20 cellular contexts compared by ENCODE assay signal in the genomic region with DNA sequence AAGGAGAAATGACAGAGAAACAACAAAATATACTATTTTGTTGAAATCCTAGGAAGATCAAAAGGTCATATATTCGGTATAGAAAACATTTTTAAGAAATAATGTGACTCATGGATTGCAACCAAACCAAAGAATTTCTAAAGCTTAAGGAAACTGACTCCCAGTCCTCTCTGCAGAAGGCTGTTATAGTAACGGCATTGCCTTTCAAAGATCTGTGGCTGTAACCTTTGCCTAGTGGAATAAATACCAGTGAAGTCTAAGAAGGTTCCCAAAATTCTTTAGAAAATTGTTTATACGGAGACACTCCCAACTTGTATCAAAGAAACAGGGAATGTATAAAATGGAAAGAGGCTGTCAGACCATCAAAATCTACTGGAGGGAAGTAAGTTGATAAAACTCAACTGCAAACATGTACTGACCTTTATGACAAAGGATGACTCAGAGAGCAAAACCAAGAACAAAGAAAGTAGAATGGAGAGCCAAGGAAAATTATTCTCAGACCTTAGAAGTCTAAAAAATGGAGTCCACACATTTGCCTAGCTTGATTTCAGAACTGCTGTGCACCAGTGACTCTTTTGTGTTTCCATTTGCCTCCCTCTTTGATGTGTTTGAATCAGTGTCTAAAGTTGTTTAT. TPM values are rescaled to one million over a fixed set of nuclear protein-coding genes. Genes with fewer than 3 reads are reported as not detected.
DNase-seq lines count a peak whose midpoint lies in the region; ATAC-seq, FAIRE-seq and TF ChIP-seq lines count a peak whose summit lies in the region.
"Had no signal": no experiment of that assay in that cellular context is flagged by ENCODE, and none has a peak within 500 bp of the region (broad histone marks: within the 10 kb centered on the region; RNA-seq: fewer than 3 reads in every experiment).

No MANE protein-coding gene starts in this region.

- ATAC-seq in A549 (peak; percentile 55 to 70; a peak in 4 of 6 replicates), GM21737 (IDR thresholded peaks at IDR 0.05; ENCODE audit: unreplicated experiment) (no peak)
- ATAC-seq: gastrocnemius medialis, left cardiac atrium had no signal

- peaks cover 14% of the 10 kb centered on the region; the same call in 2 of the 3 replicates for H3K4me1 ChIP-seq in A549
- H3K4me1 ChIP-seq: gastrocnemius medialis, testis had no signal

- peak overlapping the region; percentile 49 to 65; a peak in 4 of 6 replicates for H3K27ac ChIP-seq in A549
- H3K27ac ChIP-seq: gastrocnemius medialis, testis had no signal

- in situ Hi-C loops in astrocyte of the cerebellum (cut with HindIII; ENCODE audit: low sequenced_read_pairs), result no loop called here

- FAIRE-seq in A549 (lab: Jason Lieb, UNC), result no peak
- no peak for FAIRE-seq in HTR-8/SVneo (lab: Jason Lieb, UNC)
- FAIRE-seq: colon had no signal

- H3K4me3 ChIP-seq in A549 (no peak overlapping the region), astrocyte of the cerebellum (ENCODE audit: low read depth, low read length) (no peak overlapping the region)
- H3K4me3 ChIP-seq: gastrocnemius medialis, testis had no signal

- POLR2A ChIA-PET in A549 (lab: Yijun Ruan, JAX), result no interaction called here

- no peak for TF ChIP-seq RAD21 in A549 (conservative IDR thresholded peaks at IDR 0.05 in 1 of 2, IDR thresholded peaks at IDR 0.05 in 1 of 2)

- DNase-seq in A549 (ENCODE audit: low read depth in 1 of 2, low spot score in 1 of 2), result peak in 1 of 2 experiments; percentile 20
- peak; percentile 64 for DNase-seq in HT1080 (ENCODE audit: low read depth)
- peak; percentile 12 for DNase-seq in astrocyte of the cerebellum (ENCODE audit: low read depth)
- peak; percentile 18 for DNase-seq in kidney tubule cell (ENCODE audit: low spot score)
- DNase-seq in activated CD4-positive, CD25-positive, alpha-beta regulatory T cell (lab: John Stamatoyannopoulos, UW), result no peak
- DNase-seq in HTR-8/SVneo (ENCODE audit: insufficient read length, low spot score), result no peak
- no peak for DNase-seq in UCSD-AML1 (lab: John Stamatoyannopoulos, UW; ENCODE audit: unreplicated experiment)
- DNase-seq: activated gamma-delta T cell treated with Interleukin-2 at 50 U/mL for 16 hours; activated T-cell treated with anti-CD3 and anti-CD28 coated beads for 4 hours; anterior cingulate cortex; CD4-positive, alpha-beta memory T cell; DMS153; gastrocnemius medialis; left cardiac atrium; NCI-H187; NCI-H446 treated with DMSO at 0.1 percent for 48 hours; T-helper 1 cell; testis had no signal

- 3% methylated on average over 3 of the region's 3 CpGs for WGBS in A549 (ENCODE audit: missing lambda C conversion rate)

- H3K4me2 ChIP-seq in A549, result peak overlapping the region; percentile 64

- H3K9me3 ChIP-seq in A549, result no peaks in the 10 kb centered on the region
- H3K9me3 ChIP-seq: gastrocnemius medialis, testis had no signal

- TF ChIP-seq POLR2A in A549 (IDR thresholded peaks at IDR 0.05; ENCODE audit: low read length), result no peak

- CTCF ChIA-PET in A549 (lab: Yijun Ruan, JAX), result no interaction called here

- TF ChIP-seq CTCF in A549 (IDR thresholded peaks at IDR 0.05) (no peak), astrocyte of the cerebellum (IDR thresholded peaks at IDR 0.05; ENCODE audit: low read depth, low read length, missing control alignments) (no peak)

- TF ChIP-seq EP300 in A549 (IDR thresholded peaks at IDR 0.05), result no peak

TF ChIP-seq in A549, 52 proteins besides CTCF, POLR2A, EP300 and RAD21:
- TF ChIP-seq TFCP2L1 (CRISPR knock-in tag; IDR thresholded peaks at IDR 0.05) (no peak), GATA3 (IDR thresholded peaks at IDR 0.05; ENCODE audit: borderline replicate concordance) (no peak), HOXB13 (CRISPR knock-in tag; IDR thresholded peaks at IDR 0.05; ENCODE audit: low read depth) (no peak), JUNB (IDR thresholded peaks at IDR 0.05) (no peak), NR3C1 (IDR thresholded peaks at IDR 0.05) (no peak), HDAC2 (IDR thresholded peaks at IDR 0.05) (no peak), KDM1A (IDR thresholded peaks at IDR 0.05; ENCODE audit: low read depth) (no peak), RARB (CRISPR knock-in tag; IDR thresholded peaks at IDR 0.05) (no peak), CEBPB (IDR thresholded peaks at IDR 0.05) (no peak), CHD4 (IDR thresholded peaks at IDR 0.05; ENCODE audit: borderline replicate concordance) (no peak), FOSB (CRISPR knock-in tag; IDR thresholded peaks at IDR 0.05) (no peak)
- TF ChIP-seq, protein P1, sequence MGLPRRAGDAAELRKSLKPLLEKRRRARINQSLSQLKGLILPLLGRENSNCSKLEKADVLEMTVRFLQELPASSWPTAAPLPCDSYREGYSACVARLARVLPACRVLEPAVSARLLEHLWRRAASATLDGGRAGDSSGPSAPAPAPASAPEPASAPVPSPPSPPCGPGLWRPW (IDR thresholded peaks at IDR 0.05), result no peak
- TF ChIP-seq, protein P2, sequence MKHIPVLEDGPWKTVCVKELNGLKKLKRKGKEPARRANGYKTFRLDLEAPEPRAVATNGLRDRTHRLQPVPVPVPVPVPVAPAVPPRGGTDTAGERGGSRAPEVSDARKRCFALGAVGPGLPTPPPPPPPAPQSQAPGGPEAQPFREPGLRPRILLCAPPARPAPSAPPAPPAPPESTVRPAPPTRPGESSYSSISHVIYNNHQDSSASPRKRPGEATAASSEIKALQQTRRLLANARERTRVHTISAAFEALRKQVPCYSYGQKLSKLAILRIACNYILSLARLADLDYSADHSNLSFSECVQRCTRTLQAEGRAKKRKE (CRISPR knock-in tag; IDR thresholded peaks at IDR 0.05; ENCODE audit: low read depth), result no peak

RNA-seq across cellular contexts. Expression of gene FSIP2, which starts 48.6 kb away (rescaled TPM):
- polyA plus RNA-seq in A549 (2011; rRNA removed) (0.01 and 0.03 TPM in 2 replicates), A549 (2017; fragmentation: RNase III; extraction: RNeasy Plus Mini Kit Qiagen cat#74134 plus additional on column Dnase treatment) (0.07 TPM in 1 of 3 replicates, not detected in the others)
- not detected in 2 replicates for polyA plus RNA-seq in A549 (2012; cell fraction: cytosol; rRNA removed)
- 0.01 TPM in 1 of 2 replicates, not detected in the other for polyA plus RNA-seq in A549 (2012; cell fraction: nucleus; rRNA removed)
- polyA minus RNA-seq in A549 (2011; rRNA and poly(A)+ RNA removed), result 0.05 and 0.12 TPM in 2 replicates
- not detected in 2 replicates for total RNA-seq in HT1080 (2014; rRNA removed; shearing (Covaris generic))
- not detected in 2 replicates for polyA plus RNA-seq in HT1080 (2015; cell fraction: cytosol; rRNA removed)
- polyA plus RNA-seq in HT1080 (2015; cell fraction: nucleus; rRNA removed), result 0.05 TPM in 1 of 2 replicates, not detected in the other
- polyA plus RNA-seq: CD4-positive, alpha-beta memory T cell had no signal

Comparison
In these comparisons a context has a peak if more than half of its experiments do, and no peak if none do; other contexts are left out.
1. DNase-seq: peak in HT1080 (single experiment), astrocyte of the cerebellum (single experiment) and kidney tubule cell (single experiment); none in activated CD4-positive, CD25-positive, alpha-beta regulatory T cell (0 of 4), HTR-8/SVneo (single experiment) and UCSD-AML1 (single experiment).